Comparison of ENCODE assay signal across 14 cellular contexts in the genomic region with DNA sequence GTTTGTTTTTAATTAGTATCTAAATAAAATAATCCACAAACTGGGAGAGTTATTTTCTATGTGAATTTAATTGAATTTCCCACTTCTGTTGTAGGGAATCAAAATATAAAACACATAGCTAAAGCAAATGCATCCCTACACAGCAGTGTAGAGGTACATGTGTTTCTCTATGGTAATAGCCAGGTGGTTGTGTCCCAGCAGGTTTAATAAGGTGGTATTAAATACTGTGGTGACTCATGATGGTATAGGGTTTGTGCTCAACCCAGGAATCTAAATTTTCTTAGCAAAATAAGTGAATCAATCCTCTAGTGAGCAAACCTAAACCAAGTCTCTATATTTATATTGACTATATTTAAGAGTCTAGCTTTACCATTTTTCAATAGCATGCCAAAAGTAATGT. TPM values are rescaled to one million over a fixed set of nuclear protein-coding genes. Genes with fewer than 3 reads are reported as not detected.
DNase-seq lines count a peak whose midpoint lies in the region; ATAC-seq and TF ChIP-seq lines count a peak whose summit lies in the region.
"Had no signal": no experiment of that assay in that cellular context is flagged by ENCODE, and none has a peak within 500 bp of the region (broad histone marks: within the 10 kb centered on the region; RNA-seq: fewer than 3 reads in every experiment).

No MANE protein-coding gene starts in this region.

- ATAC-seq in RWPE2 (ENCODE audit: low read depth) (peak; percentile 54; the same call in 1 of the 3 replicates), HG03175 (IDR thresholded peaks at IDR 0.05; ENCODE audit: unreplicated experiment) (no peak)
- ATAC-seq: HCT116 had no signal

- no peak for TF ChIP-seq CTCF in RWPE2 (IDR thresholded peaks at IDR 0.05; ENCODE audit: poor library complexity, severe bottlenecking)
- no peak for TF ChIP-seq CTCF in neural cell (IDR thresholded peaks at IDR 0.05; ENCODE audit: poor library complexity, severe bottlenecking)

- no peak overlapping the region for H3K27ac ChIP-seq in RWPE2 (ENCODE audit: poor library complexity, severe bottlenecking)
- no peak overlapping the region for H3K27ac ChIP-seq in neural cell (ENCODE audit: low read length)
- H3K27ac ChIP-seq: GM23248 had no signal

- peak; percentile 40 for DNase-seq in NCI-H2171 treated with DMSO at 0.1 percent for 48 hours (lab: John Stamatoyannopoulos, UW)
- no peak for DNase-seq in NCI-H2171 (lab: John Stamatoyannopoulos, UW)
- DNase-seq in RWPE2 (ENCODE audit: low spot score): no peak
- no peak for DNase-seq in NCI-H345 (lab: John Stamatoyannopoulos, UW)
- DNase-seq in NCI-H446 treated with DMSO at 0.1 percent for 48 hours (lab: John Stamatoyannopoulos, UW): no peak
- DNase-seq: Caco-2; CD8-positive, alpha-beta memory T cell; GF-D8; GM23248; IMR-90; KBM-7 had no signal

- no peak overlapping the region for H3K4me2 ChIP-seq in neural cell (ENCODE audit: low read length)

- no peak overlapping the region for H3K4me3 ChIP-seq in RWPE2 (ENCODE audit: severe bottlenecking)
- H3K4me3 ChIP-seq in neural cell (ENCODE audit: low read length): no peak overlapping the region
- H3K4me3 ChIP-seq: GM23248 had no signal

- H3F3A ChIP-seq in neural cell (ENCODE audit: insufficient read depth, low read length, poor library complexity, severe bottlenecking): no peaks in the 10 kb centered on the region

- H3K27me3 ChIP-seq in RWPE2 (ENCODE audit: insufficient read depth, poor library complexity, severe bottlenecking) (no peaks in the 10 kb centered on the region), neural cell (ENCODE audit: insufficient read depth, low read depth, low read length) (no peaks in the 10 kb centered on the region)

- TF ChIP-seq EP300 in neural cell (conservative IDR thresholded peaks at IDR 0.05; ENCODE audit: poor library complexity, severe bottlenecking): no peak

- H3K9me3 ChIP-seq in RWPE2 (ENCODE audit: severe bottlenecking) (no peaks in the 10 kb centered on the region), neural cell (ENCODE audit: low read length) (no peaks in the 10 kb centered on the region)
- H3K9me3 ChIP-seq: Caco-2 had no signal

- H3K79me2 ChIP-seq in neural cell (replicated peaks; ENCODE audit: insufficient read depth, low read length): no peaks in the 10 kb centered on the region

- no peaks in the 10 kb centered on the region for H3K36me3 ChIP-seq in RWPE2 (ENCODE audit: low read depth)
- H3K36me3 ChIP-seq in neural cell (ENCODE audit: insufficient read depth, low read length): no peaks in the 10 kb centered on the region

- H3K4me1 ChIP-seq in RWPE2 (ENCODE audit: insufficient read depth, poor library complexity, severe bottlenecking): no peaks in the 10 kb centered on the region
- H3K4me1 ChIP-seq: Caco-2 had no signal

- no peaks in the 10 kb centered on the region for H3K9me2 ChIP-seq in neural cell (ENCODE audit: insufficient read depth, low read length)

- H4K20me1 ChIP-seq in neural cell (ENCODE audit: insufficient read depth): no peaks in the 10 kb centered on the region

- no peak overlapping the region for H2AFZ ChIP-seq in neural cell (ENCODE audit: low read depth, low read length)
- H2AFZ ChIP-seq: GM23248 had no signal

- no peak for TF ChIP-seq RAD21 in neural cell (conservative IDR thresholded peaks at IDR 0.05)

- no peak overlapping the region for H3K9ac ChIP-seq in neural cell (ENCODE audit: low read length)
- H3K9ac ChIP-seq: GM23248 had no signal

TF ChIP-seq in neural cell, 6 proteins besides CTCF, POLR2A, EP300 and RAD21:
- TF ChIP-seq POLR2AphosphoS5 (IDR thresholded peaks at IDR 0.05) (peak; percentile 46), SMC3 (conservative IDR thresholded peaks at IDR 0.05; ENCODE audit: poor library complexity) (no peak), EZH2 (IDR thresholded peaks at IDR 0.05; ENCODE audit: borderline replicate concordance, insufficient read depth, low read length, poor library complexity, severe bottlenecking) (no peak), TAF1 (IDR thresholded peaks at IDR 0.05; ENCODE audit: low read depth) (no peak), MXI1 (conservative IDR thresholded peaks at IDR 0.05; ENCODE audit: poor library complexity, severe bottlenecking) (no peak)
- TF ChIP-seq, protein P1, sequence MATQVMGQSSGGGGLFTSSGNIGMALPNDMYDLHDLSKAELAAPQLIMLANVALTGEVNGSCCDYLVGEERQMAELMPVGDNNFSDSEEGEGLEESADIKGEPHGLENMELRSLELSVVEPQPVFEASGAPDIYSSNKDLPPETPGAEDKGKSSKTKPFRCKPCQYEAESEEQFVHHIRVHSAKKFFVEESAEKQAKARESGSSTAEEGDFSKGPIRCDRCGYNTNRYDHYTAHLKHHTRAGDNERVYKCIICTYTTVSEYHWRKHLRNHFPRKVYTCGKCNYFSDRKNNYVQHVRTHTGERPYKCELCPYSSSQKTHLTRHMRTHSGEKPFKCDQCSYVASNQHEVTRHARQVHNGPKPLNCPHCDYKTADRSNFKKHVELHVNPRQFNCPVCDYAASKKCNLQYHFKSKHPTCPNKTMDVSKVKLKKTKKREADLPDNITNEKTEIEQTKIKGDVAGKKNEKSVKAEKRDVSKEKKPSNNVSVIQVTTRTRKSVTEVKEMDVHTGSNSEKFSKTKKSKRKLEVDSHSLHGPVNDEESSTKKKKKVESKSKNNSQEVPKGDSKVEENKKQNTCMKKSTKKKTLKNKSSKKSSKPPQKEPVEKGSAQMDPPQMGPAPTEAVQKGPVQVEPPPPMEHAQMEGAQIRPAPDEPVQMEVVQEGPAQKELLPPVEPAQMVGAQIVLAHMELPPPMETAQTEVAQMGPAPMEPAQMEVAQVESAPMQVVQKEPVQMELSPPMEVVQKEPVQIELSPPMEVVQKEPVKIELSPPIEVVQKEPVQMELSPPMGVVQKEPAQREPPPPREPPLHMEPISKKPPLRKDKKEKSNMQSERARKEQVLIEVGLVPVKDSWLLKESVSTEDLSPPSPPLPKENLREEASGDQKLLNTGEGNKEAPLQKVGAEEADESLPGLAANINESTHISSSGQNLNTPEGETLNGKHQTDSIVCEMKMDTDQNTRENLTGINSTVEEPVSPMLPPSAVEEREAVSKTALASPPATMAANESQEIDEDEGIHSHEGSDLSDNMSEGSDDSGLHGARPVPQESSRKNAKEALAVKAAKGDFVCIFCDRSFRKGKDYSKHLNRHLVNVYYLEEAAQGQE (IDR thresholded peaks at IDR 0.05; ENCODE audit: borderline replicate concordance): no peak

RNA-seq across cellular contexts. Expression of a gene that starts 30.0 kb away (rescaled TPM):
- 3.5 and 4.6 TPM in 2 replicates for polyA plus RNA-seq in neural cell
- 32.4 and 35.9 TPM in 2 replicates for polyA minus RNA-seq in neural cell
